In genomic region chr11:9753031-9753430, GRCh38 we compare ENCODE assay signal across 15 cellular contexts.
DNase-seq lines count a peak whose midpoint lies in the region; ATAC-seq, FAIRE-seq and TF ChIP-seq lines count a peak whose summit lies in the region.
"Had no signal": no experiment of that assay in that cellular context is flagged by ENCODE, and none has a peak within 500 bp of the region (broad histone marks: within the 10 kb centered on the region; RNA-seq: fewer than 3 reads in every experiment).

No MANE protein-coding gene starts in this region.

- H2BK20ac ChIP-seq in H9 (ENCODE audit: low read depth, low read length, poor library complexity, severe bottlenecking): no peak overlapping the region

- no peak overlapping the region for H2BK15ac ChIP-seq in H9 (ENCODE audit: low read depth, low read length)

- H4K5ac ChIP-seq in H9 (ENCODE audit: insufficient read length, low read depth, low read length): no peak overlapping the region

- ATAC-seq in stimulated activated naive CD8-positive, alpha-beta T cell treated with anti-CD3 and anti-CD28 coated beads, Interleukin-15, amount 100 ng/mL, for 72 hours: no peak

- no peak overlapping the region for H2BK120ac ChIP-seq in H9 (ENCODE audit: low read depth, low read length, poor library complexity, severe bottlenecking)

- H3K9me3 ChIP-seq in AG04450 (ENCODE audit: control insufficient read depth, insufficient read depth, low read length) (no peaks in the 10 kb centered on the region), H9 (ENCODE audit: control insufficient read depth, low read depth, low read length) (no peaks in the 10 kb centered on the region)
- H3K9me3 ChIP-seq: tibial artery had no signal

- no peak overlapping the region for H3K4me3 Mint-ChIP-seq in H9
- no peak overlapping the region for H3K4me3 Mint-ChIP-seq in stimulated activated naive CD8-positive, alpha-beta T cell treated with anti-CD3 and anti-CD28 coated beads, Interleukin-15, amount 100 ng/mL, for 72 hours
- H3K4me3 Mint-ChIP-seq: endodermal cell had no signal

- H3K4ac ChIP-seq in H9 (ENCODE audit: low read depth, low read length): no peak overlapping the region

- H2BK12ac ChIP-seq in H9 (ENCODE audit: insufficient read length, low read depth, low read length): no peak overlapping the region

- H3K56ac ChIP-seq in H9 (ENCODE audit: insufficient read length, low read depth, low read length): no peak overlapping the region

- H3K4me1 Mint-ChIP-seq in H9: peaks cover 32 to 33% of the 10 kb centered on the region in 2 experiments
- H3K4me1 Mint-ChIP-seq in stimulated activated naive CD8-positive, alpha-beta T cell treated with anti-CD3 and anti-CD28 coated beads, Interleukin-15, amount 100 ng/mL, for 72 hours: peaks cover 48% of the 10 kb centered on the region

- H3K27ac ChIP-seq in AG04450 (ENCODE audit: low read depth, low read length): peak overlapping the region; percentile 53
- H3K27ac ChIP-seq in H9 (ENCODE audit: insufficient read length, low read depth, low read length): no peak overlapping the region

- CTCF ChIA-PET in AG04450 (lab: Charles Lee): interaction anchor here (0.9 kb wide), 1 partner anchor 220 kb away, joined by 3 read pairs; no protein-coding TSS in a partner anchor

- no peak overlapping the region for H2BK5ac ChIP-seq in H9 (ENCODE audit: insufficient read length, low read length)

- no peak overlapping the region for H3K9ac ChIP-seq in H9 (ENCODE audit: extremely low read depth, insufficient read length, low read length)

- H3K27me3 Mint-ChIP-seq in H9 (ENCODE audit: low read depth): no peaks in the 10 kb centered on the region
- no peaks in the 10 kb centered on the region for H3K27me3 Mint-ChIP-seq in stimulated activated naive CD8-positive, alpha-beta T cell treated with anti-CD3 and anti-CD28 coated beads, Interleukin-15, amount 100 ng/mL, for 72 hours

- no peak overlapping the region for H4K91ac ChIP-seq in H9 (ENCODE audit: insufficient read length, low read depth, low read length)

- no peak overlapping the region for H3K23ac ChIP-seq in H9 (ENCODE audit: insufficient read length, low read depth, low read length)

- no peak overlapping the region for H2AFZ ChIP-seq in H9 (ENCODE audit: low read length)

- H4K8ac ChIP-seq in H9 (replicated peaks; ENCODE audit: insufficient read length, low read depth, low read length): no peak overlapping the region

- no peaks in the 10 kb centered on the region for H3K23me2 ChIP-seq in H9 (ENCODE audit: insufficient read length, low read depth, low read length, poor library complexity, severe bottlenecking)

- no peaks in the 10 kb centered on the region for H3K4me1 ChIP-seq in H9 (ENCODE audit: insufficient read depth, low read length)

- H3K4me3 ChIP-seq in AG04450 (ENCODE audit: low read depth, low read length) (no peak overlapping the region), fibroblast of the aortic adventitia (ENCODE audit: low read depth, low read length) (no peak overlapping the region)
- H3K4me3 ChIP-seq: lung, tibial artery had no signal

- H2AK5ac ChIP-seq in H9 (ENCODE audit: insufficient read length, low read length): no peak overlapping the region

- no peak overlapping the region for H3T11ph ChIP-seq in H9 (ENCODE audit: low read length)

- no peaks in the 10 kb centered on the region for H4K20me1 ChIP-seq in H9 (ENCODE audit: control insufficient read depth, insufficient read depth, insufficient read length)

- H3K14ac ChIP-seq in H9 (ENCODE audit: insufficient read depth, low read length): no peak overlapping the region

- H3K79me1 ChIP-seq in H9 (ENCODE audit: insufficient read depth, low read depth, low read length, poor library complexity, severe bottlenecking): no peaks in the 10 kb centered on the region

- H3K36me3 Mint-ChIP-seq in H9 (ENCODE audit: insufficient read depth in 1 of 3, low read depth in 3 of 3): peaks cover 25 to 41% (median 31%) of the 10 kb centered on the region in 3 experiments

- no peak for DNase-seq in AG04450 (ENCODE audit: low read depth, low spot score)
- DNase-seq in H9: no peak
- DNase-seq in SW480 (ENCODE audit: low spot score): peak; percentile 21
- DNase-seq in fibroblast of the aortic adventitia (ENCODE audit: low read depth): peak; percentile 68
- DNase-seq in SK-N-DZ (ENCODE audit: low spot score): no peak
- DNase-seq in NCI-H1417 treated with DMSO at 0.1 percent for 48 hours (lab: John Stamatoyannopoulos, UW): no peak
- DNase-seq in stimulated activated naive CD8-positive, alpha-beta T cell treated with anti-CD3 and anti-CD28 coated beads, Interleukin-15, amount 100 ng/mL, for 72 hours: no peak
- DNase-seq in HTR-8/SVneo (ENCODE audit: insufficient read length, low spot score): no peak
- DNase-seq: activated T-cell treated with anti-CD3 and anti-CD28 coated beads, Interleukin-2, amount 50 U/mL, for 1 hour; endodermal cell; NCI-H1105; SHP77; tibial artery had no signal

- no CpG with 5 or more reads among the region's 3 CpGs for WGBS in H9 (ENCODE audit: extremely low coverage, insufficient read length, low lambda C conversion rate)

- FAIRE-seq in HTR-8/SVneo (lab: Jason Lieb, UNC): no peak
- FAIRE-seq: GM19239 had no signal

- H3K18ac ChIP-seq in H9 (ENCODE audit: insufficient read length, low read depth, low read length): no peak overlapping the region

- H3K27me3 ChIP-seq in AG04450 (ENCODE audit: control insufficient read depth, insufficient read depth, low read length): no peaks in the 10 kb centered on the region
- H3K27me3 ChIP-seq in H9 (ENCODE audit: insufficient read depth, low read length): no peaks in the 10 kb centered on the region
- H3K27me3 ChIP-seq: tibial artery had no signal

- no peaks in the 10 kb centered on the region for H3K9me3 Mint-ChIP-seq in H9
- no peaks in the 10 kb centered on the region for H3K9me3 Mint-ChIP-seq in stimulated activated naive CD8-positive, alpha-beta T cell treated with anti-CD3 and anti-CD28 coated beads, Interleukin-15, amount 100 ng/mL, for 72 hours

- no peaks in the 10 kb centered on the region for H3K79me2 ChIP-seq in H9 (ENCODE audit: insufficient read depth, low read length)

- POLR2A ChIA-PET in AG04450 (lab: Yijun Ruan, JAX): interaction anchor here (0.6 kb wide), 1 partner anchor 88 kb away, joined by 8 read pairs; no protein-coding TSS in a partner anchor

- peak overlapping the region in 2 of 3 experiments; percentile 64 to 91; a peak in 3 of 7 replicates for H3K27ac Mint-ChIP-seq in H9
- H3K27ac Mint-ChIP-seq in stimulated activated naive CD8-positive, alpha-beta T cell treated with anti-CD3 and anti-CD28 coated beads, Interleukin-15, amount 100 ng/mL, for 72 hours: no peak overlapping the region
- H3K27ac Mint-ChIP-seq: endodermal cell had no signal

- no peak overlapping the region for H3K4me2 ChIP-seq in H9 (ENCODE audit: insufficient read depth, insufficient read length, low read length)

- no peak for TF ChIP-seq CTCF in AG04450 (IDR thresholded peaks at IDR 0.05; ENCODE audit: low read depth, low read length)
- TF ChIP-seq CTCF in H9 (conservative IDR thresholded peaks at IDR 0.05): no peak
- no peak for TF ChIP-seq CTCF in fibroblast of the aortic adventitia (IDR thresholded peaks at IDR 0.05; ENCODE audit: insufficient read depth, low read length)

Comparison
In these comparisons a context has a peak if more than half of its experiments do, and no peak if none do; other contexts are left out.
1. DNase-seq: peak in SW480 (single experiment) and fibroblast of the aortic adventitia (single experiment); none in AG04450 (single experiment), H9 (single experiment), SK-N-DZ (single experiment), NCI-H1417 treated with DMSO at 0.1 percent for 48 hours (single experiment), stimulated activated naive CD8-positive, alpha-beta T cell treated with anti-CD3 and anti-CD28 coated beads, Interleukin-15, amount 100 ng/mL, for 72 hours (0 of 2) and HTR-8/SVneo (single experiment).
2. H3K27ac Mint-ChIP-seq: peak in H9 (2 of 3); none in stimulated activated naive CD8-positive, alpha-beta T cell treated with anti-CD3 and anti-CD28 coated beads, Interleukin-15, amount 100 ng/mL, for 72 hours (0 of 2).